In genomic region chr2:85710687-85711577, GRCh38 we compare ENCODE assay signal across 10 cellular contexts. TPM values are rescaled to one million over a fixed set of nuclear protein-coding genes. Genes with fewer than 3 reads are reported as not detected.
A peak's percentile ranks its signal among the peaks of the same experiment; 100 is the strongest.
DNase-seq lines count a peak whose midpoint lies in the region; TF ChIP-seq lines count a peak whose summit lies in the region.
"Had no signal": no experiment of that assay in that cellular context is flagged by ENCODE, and none has a peak within 500 bp of the region (broad histone marks: within the 10 kb centered on the region; RNA-seq: fewer than 3 reads in every experiment).

No MANE protein-coding gene starts in this region.

- DNase-seq in DMS79 (lab: John Stamatoyannopoulos, UW), result peak; percentile 91
- peak in 5 of 7 donors; percentile 49 to 66 (median 60) for DNase-seq in adrenal gland
- DNase-seq in left ventricle myocardium inferior, result peak; percentile 62
- DNase-seq in retinal pigment epithelial cell (ENCODE audit: low read depth), result peak; percentile 49
- no peak for DNase-seq in cortex of kidney (lab: John Stamatoyannopoulos, UW)
- DNase-seq in GM13976 (ENCODE audit: low spot score), result no peak
- DNase-seq in stimulated activated CD4-positive, alpha-beta T cell treated with anti-CD3 and anti-CD28 coated beads, Interleukin-2, amount 100 ng/mL, for 48 hours, result no peak
- no peak for DNase-seq in D341Med (ENCODE audit: low spot score)
- DNase-seq: activated B cell treated with CpG ODN at 0.5 μM for 24 hours, Caco-2 had no signal

- 39 to 55% (median 48%) methylated on average over 9 to 19 of the region's 19 CpGs for WGBS in adrenal gland, 4 donors

- intact Hi-C loops in adrenal gland (cut with DNase I) (loop anchor here (5.0 kb wide), 2 partner anchors 34 to 69 kb away; no protein-coding TSS in a partner anchor), left ventricle myocardium inferior (cut with micrococcal nuclease) (no loop called here)

- H3K4me1 ChIP-seq in adrenal gland (replicated peaks in 1 of 2), result peaks cover 15 to 58% of the 10 kb centered on the region in 2 donors
- peaks cover 85% of the 10 kb centered on the region for H3K4me1 ChIP-seq in left ventricle myocardium inferior
- H3K4me1 ChIP-seq: Caco-2 had no signal

- H3K4me3 ChIP-seq in adrenal gland (no peak overlapping the region), left ventricle myocardium inferior (peak overlapping the region; percentile 45), retinal pigment epithelial cell (ENCODE audit: low read length) (no peak overlapping the region)

- no peak for TF ChIP-seq CTCF in adrenal gland (IDR thresholded peaks at IDR 0.05)
- TF ChIP-seq CTCF in left ventricle myocardium inferior (IDR thresholded peaks at IDR 0.05; ENCODE audit: borderline replicate concordance), result no peak
- TF ChIP-seq CTCF in retinal pigment epithelial cell (conservative IDR thresholded peaks at IDR 0.05; ENCODE audit: low read depth, low read length), result no peak
- no peak for TF ChIP-seq CTCF in GM13976 (IDR thresholded peaks at IDR 0.05; ENCODE audit: borderline replicate concordance, control extremely low read depth, extremely low read depth, insufficient read depth, missing control alignments)

- in situ Hi-C loops in GM13976 (cut with MboI; ENCODE audit: low sequenced_read_pairs, unreplicated experiment), result no loop called here

- H3K9me3 ChIP-seq in adrenal gland (replicated peaks in 1 of 3), result no peaks in the 10 kb centered on the region
- H3K9me3 ChIP-seq in left ventricle myocardium inferior (replicated peaks), result no peaks in the 10 kb centered on the region
- H3K9me3 ChIP-seq: Caco-2 had no signal

- no peak for TF ChIP-seq POLR2A in adrenal gland (IDR thresholded peaks at IDR 0.05)

- H3K36me3 ChIP-seq in adrenal gland (replicated peaks in 1 of 2) (no peaks in the 10 kb centered on the region), left ventricle myocardium inferior (no peaks in the 10 kb centered on the region)

- H3K27me3 ChIP-seq in adrenal gland (no peaks in the 10 kb centered on the region), left ventricle myocardium inferior (ENCODE audit: low read depth) (no peaks in the 10 kb centered on the region)

- H3K27ac ChIP-seq in adrenal gland (peak overlapping the region in 4 of 5 donors; percentile 16 to 90 (median 56)), left ventricle myocardium inferior (replicated peaks) (peak overlapping the region; percentile 94)

RNA-seq across cellular contexts. Expression of gene GNLY, which starts 16.8 kb away (rescaled TPM):
- 1 to 10 TPM in 5 of 8 donors, under 1 TPM in 2, not detected in 1; 0.60 to 2.9 (median 1.3) TPM for total RNA-seq in adrenal gland
- 1 to 10 TPM in 2 of 3 donors, under 1 TPM in 1; 0.82 to 6.7 (median 1.8) TPM for polyA plus RNA-seq in adrenal gland
- 1.5 TPM for total RNA-seq in left ventricle myocardium inferior
- total RNA-seq: Caco-2 had no signal

RNA-seq across cellular contexts. Expression of gene ATOH8, which starts 42.9 kb away (rescaled TPM):
- total RNA-seq in adrenal gland, result 10 to 100 TPM in 3 of 8 donors, 1 to 10 TPM in 5; 3.3 to 44.0 (median 7.3) TPM
- polyA plus RNA-seq in adrenal gland, result 10 to 100 TPM in 1 of 3 donors, 1 to 10 TPM in 1, under 1 TPM in 1; 0.88 to 10.1 (median 6.4) TPM
- total RNA-seq in left ventricle myocardium inferior, result 23.3 TPM
- total RNA-seq: activated B cell treated with CpG ODN at 0.5 μM for 24 hours, Caco-2 had no signal

RNA-seq across cellular contexts. Expression of gene SFTPB, which starts 42.9 kb away (rescaled TPM):
- total RNA-seq in adrenal gland (10 to 100 TPM in 2 of 8 donors, 1 to 10 TPM in 1, under 1 TPM in 2, not detected in 3; 0.09 to 21.3 (median 1.4) TPM), left ventricle myocardium inferior (not detected)
- polyA plus RNA-seq in adrenal gland, result 1 to 10 TPM in 1 of 3 donors, under 1 TPM in 1, not detected in 1; 0.04 to 5.5 TPM
- total RNA-seq: activated B cell treated with CpG ODN at 0.5 μM for 24 hours, Caco-2 had no signal

Comparison
In these comparisons a context has a peak if more than half of its experiments do, and no peak if none do; other contexts are left out.
1. DNase-seq: peak in DMS79 (single experiment), adrenal gland (5 of 7), left ventricle myocardium inferior (single experiment) and retinal pigment epithelial cell (single experiment); none in cortex of kidney (single experiment), GM13976 (single experiment), stimulated activated CD4-positive, alpha-beta T cell treated with anti-CD3 and anti-CD28 coated beads, Interleukin-2, amount 100 ng/mL, for 48 hours (0 of 2) and D341Med (single experiment).